11 cellular contexts compared by ENCODE assay signal in the genomic region with DNA sequence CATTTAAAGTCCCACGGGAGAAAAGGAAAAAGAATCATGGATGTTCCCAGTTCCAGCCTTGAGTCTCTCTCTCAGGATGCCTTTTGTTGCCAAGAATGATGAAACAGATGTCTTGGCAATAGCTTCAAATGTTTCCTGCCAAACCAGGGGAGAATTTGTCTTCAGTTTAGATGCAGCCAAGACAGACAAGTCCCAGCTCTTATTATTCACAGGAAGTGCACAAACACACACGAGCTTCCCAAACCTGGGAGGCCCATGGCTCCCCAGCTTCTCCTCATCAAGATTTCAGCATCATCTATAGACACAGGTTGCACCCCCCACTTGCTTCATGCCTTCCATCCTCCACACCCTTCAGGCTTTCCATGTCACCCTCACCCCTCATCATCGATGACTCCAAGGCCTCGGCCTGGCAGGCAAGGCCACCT. TPM values are rescaled to one million over a fixed set of nuclear protein-coding genes. Genes with fewer than 3 reads are reported as not detected.
DNase-seq lines count a peak whose midpoint lies in the region; ATAC-seq and TF ChIP-seq lines count a peak whose summit lies in the region.
"Had no signal": no experiment of that assay in that cellular context is flagged by ENCODE, and none has a peak within 500 bp of the region (broad histone marks: within the 10 kb centered on the region; RNA-seq: fewer than 3 reads in every experiment).

No MANE protein-coding gene starts in this region.

- no TSS peak for BruUV-seq in A673 (replicated peaks; lab: Mats Ljungman, UMichigan)

- CTCF ChIA-PET in BJ (lab: Yijun Ruan, JAX) (interaction anchor here (1.5 to 3.1 kb wide), 6 partner anchors 9 to 161 kb away, joined by 4 to 13 read pairs (median 8); a partner anchor contains a TSS), A673 (lab: Charles Lee) (no interaction called here)

- DNase-seq in BJ (ENCODE audit: low read depth) (peak; percentile 73), astrocyte of the cerebellum (ENCODE audit: low read depth) (peak; percentile 94), heart right ventricle (peak in 1 of 2 donors; percentile 19), prostate gland (ENCODE audit: low spot score) (peak; percentile 68), A673 (ENCODE audit: low spot score) (no peak), BE2C (no peak), SKM-1 (lab: John Stamatoyannopoulos, UW; ENCODE audit: unreplicated experiment) (no peak)
- no peak for DNase-seq in activated CD4-positive, alpha-beta T cell treated with anti-CD3 and anti-CD28 coated beads for 48 hours
- DNase-seq: CD8-positive, alpha-beta T cell; H9; stimulated activated CD8-positive, alpha-beta memory T cell treated with anti-CD3 and anti-CD28 coated beads, Interleukin-4, amount 100 ng/mL, for 48 hours had no signal

- peak; percentile 39 to 79 (median 62) for ATAC-seq in heart right ventricle
- ATAC-seq: CD8-positive, alpha-beta T cell had no signal

- H3K9me3 ChIP-seq in heart right ventricle: peaks cover 0 to 5% (median 0%) of the 10 kb centered on the region in 11 donors
- H3K9me3 ChIP-seq in prostate gland: no peaks in the 10 kb centered on the region
- peaks cover 6% of the 10 kb centered on the region for H3K9me3 ChIP-seq in A673 (ENCODE audit: low read depth, low read length, poor library complexity, severe bottlenecking)
- H3K9me3 ChIP-seq in BE2C: no peaks in the 10 kb centered on the region

- TF ChIP-seq CTCF in BJ (IDR thresholded peaks at IDR 0.05; ENCODE audit: insufficient read depth, low read depth, low read length) (no peak), astrocyte of the cerebellum (IDR thresholded peaks at IDR 0.05; ENCODE audit: low read depth, low read length, missing control alignments) (no peak), heart right ventricle (IDR thresholded peaks at IDR 0.05) (no peak), prostate gland (IDR thresholded peaks at IDR 0.05) (no peak), A673 (conservative IDR thresholded peaks at IDR 0.05; ENCODE audit: low read depth, low read length) (no peak), BE2C (IDR thresholded peaks at IDR 0.05; ENCODE audit: low read depth, low read length) (no peak)

- H3K27me3 ChIP-seq in BJ (ENCODE audit: control insufficient read depth, insufficient read depth, low read length): no peaks in the 10 kb centered on the region
- H3K27me3 ChIP-seq in heart right ventricle: no peaks in the 10 kb centered on the region
- no peaks in the 10 kb centered on the region for H3K27me3 ChIP-seq in prostate gland (replicated peaks; ENCODE audit: insufficient read depth)
- no peaks in the 10 kb centered on the region for H3K27me3 ChIP-seq in A673 (replicated peaks; ENCODE audit: insufficient read depth, low read depth, low read length, poor library complexity)
- no peaks in the 10 kb centered on the region for H3K27me3 ChIP-seq in BE2C

- H3K4me1 ChIP-seq in heart right ventricle (peaks cover 5 to 62% (median 49%) of the 10 kb centered on the region in 9 donors), prostate gland (replicated peaks) (peaks cover 3% of the 10 kb centered on the region), A673 (ENCODE audit: insufficient read depth, low read length, poor library complexity, severe bottlenecking) (peaks cover 9% of the 10 kb centered on the region), BE2C (peaks cover 25% of the 10 kb centered on the region)

- no peak overlapping the region for H3K4me3 ChIP-seq in BJ (ENCODE audit: low read depth, low read length)
- no peak overlapping the region for H3K4me3 ChIP-seq in astrocyte of the cerebellum (ENCODE audit: low read depth, low read length)
- no peak overlapping the region for H3K4me3 ChIP-seq in heart right ventricle
- H3K4me3 ChIP-seq in prostate gland: no peak overlapping the region
- H3K4me3 ChIP-seq in A673 (ENCODE audit: low read depth, low read length, poor library complexity, severe bottlenecking): no peak overlapping the region
- H3K4me3 ChIP-seq in BE2C (ENCODE audit: low read depth, low read length): no peak overlapping the region

- H3K27ac ChIP-seq in heart right ventricle (peak overlapping the region in 9 of 10 donors; percentile 34 to 73 (median 59)), prostate gland (peak overlapping the region; percentile 74 to 77), A673 (ENCODE audit: low read depth, low read length, poor library complexity, severe bottlenecking) (no peak overlapping the region)

- in situ Hi-C loops in astrocyte of the cerebellum (cut with HindIII; ENCODE audit: low sequenced_read_pairs): no loop called here

- H3K36me3 ChIP-seq in BJ (ENCODE audit: control insufficient read depth, insufficient read depth, low read length): no peaks in the 10 kb centered on the region
- no peaks in the 10 kb centered on the region for H3K36me3 ChIP-seq in heart right ventricle
- H3K36me3 ChIP-seq in prostate gland: no peaks in the 10 kb centered on the region
- no peaks in the 10 kb centered on the region for H3K36me3 ChIP-seq in A673 (ENCODE audit: insufficient read depth, low read length, poor library complexity, severe bottlenecking)
- H3K36me3 ChIP-seq in BE2C: no peaks in the 10 kb centered on the region

- WGBS in heart right ventricle, 2 donors: 44 to 56% methylated on average over 4 of the region's 4 CpGs
- 23% methylated on average over 4 of the region's 4 CpGs for WGBS in prostate gland

- intact Hi-C loops in heart right ventricle (cut with DNase I): loop anchor here in 1 of 10 donors (5.0 kb wide), 1 partner anchor 32 kb away; no protein-coding TSS in a partner anchor
- intact Hi-C loops in prostate gland (cut with DNase I): no loop called here
- intact Hi-C loops in A673 (cut with micrococcal nuclease; ENCODE audit: unreplicated experiment): no loop called here

- TF ChIP-seq POLR2A in prostate gland (IDR thresholded peaks at IDR 0.05): no peak

- POLR2A ChIA-PET in BJ (lab: Charles Lee): interaction anchor here (2.1 kb wide), 1 partner anchor 157 kb away, joined by 14 read pairs; a partner anchor contains a TSS
- POLR2A ChIA-PET in A673 (lab: Charles Lee; ENCODE audit: low non-redundant PET): no interaction called here

RNA-seq across cellular contexts. Expression of a gene that starts 45.9 kb away (rescaled TPM):
- polyA plus RNA-seq in BJ (2011; rRNA removed) (8.3 and 13.6 TPM in 2 replicates), heart right ventricle (10 to 100 TPM; 16.8 to 24.6 TPM)
- 10.2 and 10.4 TPM in 2 replicates for polyA minus RNA-seq in BJ (2011; rRNA and poly(A)+ RNA removed)
- total RNA-seq in heart right ventricle (10 to 100 TPM; 11.3 to 26.3 (median 16.1) TPM), prostate gland (10 to 100 TPM; 29.9 to 39.4 TPM), A673 (2021) (12.6 and 13.2 TPM in 2 replicates)
- 28.3 TPM for polyA plus RNA-seq in BE2C (2012; ENCODE audit: insufficient read depth, insufficient read length, low read depth)

Comparison
In these comparisons a context has a peak if more than half of its experiments do, and no peak if none do; other contexts are left out.
1. DNase-seq: peak in BJ (single experiment), astrocyte of the cerebellum (single experiment) and prostate gland (single experiment); none in A673 (single experiment), BE2C (single experiment), SKM-1 (single experiment) and activated CD4-positive, alpha-beta T cell treated with anti-CD3 and anti-CD28 coated beads for 48 hours (single experiment).